Comparison of ENCODE assay signal across 23 cellular contexts in the genomic region with DNA sequence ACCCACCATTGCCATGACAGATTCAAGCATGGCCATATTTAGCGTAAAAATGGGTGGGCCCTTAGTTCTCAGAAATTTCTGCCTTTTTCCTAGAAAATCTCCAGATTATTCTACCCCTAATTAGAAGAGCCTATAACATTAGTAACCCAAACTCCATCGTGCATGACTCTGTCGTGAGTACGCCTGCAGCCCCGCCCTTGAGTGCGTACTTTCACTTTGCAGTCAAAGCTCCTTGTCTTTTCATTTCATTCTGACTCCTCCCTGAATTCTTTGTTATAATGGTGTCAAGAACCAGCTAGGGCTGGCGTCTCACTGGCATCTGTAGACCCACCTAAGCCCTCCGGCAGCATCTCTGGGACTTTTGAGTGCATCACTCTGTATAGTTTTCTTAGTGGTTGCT.
DNase-seq lines count a peak whose midpoint lies in the region; ATAC-seq and TF ChIP-seq lines count a peak whose summit lies in the region.
"Had no signal": no experiment of that assay in that cellular context is flagged by ENCODE, and none has a peak within 500 bp of the region (broad histone marks: within the 10 kb centered on the region; RNA-seq: fewer than 3 reads in every experiment).

No MANE protein-coding gene starts in this region.

- H3K27ac ChIP-seq in Panc1 (ENCODE audit: low read length) = peak overlapping the region; percentile 64
- H3K27ac ChIP-seq in foreskin keratinocyte = no peak overlapping the region
- no peak overlapping the region for H3K27ac ChIP-seq in stomach
- no peak overlapping the region for H3K27ac ChIP-seq in ascending aorta
- H3K27ac ChIP-seq: BLaER1 had no signal

- peaks cover 5% of the 10 kb centered on the region; the same call in 1 of the 2 replicates for H3K4me1 ChIP-seq in Panc1 (ENCODE audit: control insufficient read depth, insufficient read depth, low read length)
- no peaks in the 10 kb centered on the region for H3K4me1 ChIP-seq in foreskin keratinocyte
- H3K4me1 ChIP-seq in stomach = no peaks in the 10 kb centered on the region
- H3K4me1 ChIP-seq in ascending aorta = no peaks in the 10 kb centered on the region
- H3K4me1 ChIP-seq: BLaER1, Caco-2 had no signal

- H3K9me3 ChIP-seq in Panc1 (ENCODE audit: control insufficient read depth, insufficient read depth, low read depth, low read length) = no peaks in the 10 kb centered on the region
- H3K9me3 ChIP-seq in stomach = no peaks in the 10 kb centered on the region
- no peaks in the 10 kb centered on the region for H3K9me3 ChIP-seq in ascending aorta
- H3K9me3 ChIP-seq: Caco-2, MG63 had no signal

- TF ChIP-seq CTCF in Panc1 (IDR thresholded peaks at IDR 0.05) (no peak), foreskin keratinocyte (conservative IDR thresholded peaks at IDR 0.05) (no peak), stomach (IDR thresholded peaks at IDR 0.05) (no peak), ascending aorta (IDR thresholded peaks at IDR 0.05) (no peak)

- in situ Hi-C loops in Panc1 (cut with HindIII; ENCODE audit: low pct_unique_long_range_greater_than_20kb, low sequenced_read_pairs) = no loop called here

- H3K36me3 ChIP-seq in Panc1 (ENCODE audit: control insufficient read depth, insufficient read depth, low read length) (no peaks in the 10 kb centered on the region), stomach (no peaks in the 10 kb centered on the region), ascending aorta (no peaks in the 10 kb centered on the region)
- H3K36me3 ChIP-seq: BLaER1, MG63 had no signal

- intact Hi-C loops in Panc1 (cut with micrococcal nuclease; ENCODE audit: unreplicated experiment) = no loop called here
- intact Hi-C loops in stomach (cut with DNase I; ENCODE audit: low total_unique reads) = no loop called here
- intact Hi-C loops in ascending aorta (cut with DNase I) = no loop called here

- peak overlapping the region; percentile 42 to 74 for H3K4me3 ChIP-seq in Panc1 (ENCODE audit: low read depth in 2 of 2, low read length in 2 of 2)
- H3K4me3 ChIP-seq in stomach = peak overlapping the region in 1 of 4 donors; percentile 11
- no peak overlapping the region for H3K4me3 ChIP-seq in ascending aorta
- H3K4me3 ChIP-seq: BLaER1, MG63 had no signal

- no peaks in the 10 kb centered on the region for H3K4me1 Mint-ChIP-seq in stimulated activated effector memory CD8-positive, alpha-beta T cell treated with anti-CD3 and anti-CD28 coated beads, Interleukin-12 subunit alpha, Interleukin-12 subunit beta, amount 100 ng/mL, for 72 hours
- H3K4me1 Mint-ChIP-seq: IgD-negative memory B cell had no signal

- no peak for TF ChIP-seq EP300 in stomach (IDR thresholded peaks at IDR 0.05)

- no peak for TF ChIP-seq POLR2A in stomach (IDR thresholded peaks at IDR 0.05)

- no peak overlapping the region for H3K4me3 Mint-ChIP-seq in stimulated activated effector memory CD8-positive, alpha-beta T cell treated with anti-CD3 and anti-CD28 coated beads, Interleukin-12 subunit alpha, Interleukin-12 subunit beta, amount 100 ng/mL, for 72 hours
- H3K4me3 Mint-ChIP-seq: CD4-positive, alpha-beta T cell; IgD-negative memory B cell had no signal

- BruUV-seq in Panc1 (replicated peaks; lab: Mats Ljungman, UMichigan) = no TSS peak

- POLR2A ChIA-PET in Panc1 (lab: Charles Lee) = no interaction called here

- no peaks in the 10 kb centered on the region for H3K36me3 Mint-ChIP-seq in stimulated activated effector memory CD8-positive, alpha-beta T cell treated with anti-CD3 and anti-CD28 coated beads, Interleukin-12 subunit alpha, Interleukin-12 subunit beta, amount 100 ng/mL, for 72 hours
- H3K36me3 Mint-ChIP-seq: IgD-negative memory B cell had no signal

- H3K27ac Mint-ChIP-seq in stimulated activated effector memory CD8-positive, alpha-beta T cell treated with anti-CD3 and anti-CD28 coated beads, Interleukin-12 subunit alpha, Interleukin-12 subunit beta, amount 100 ng/mL, for 72 hours = no peak overlapping the region
- H3K27ac Mint-ChIP-seq: CD4-positive, alpha-beta T cell; IgD-negative memory B cell had no signal

- no peaks in the 10 kb centered on the region for H3K27me3 ChIP-seq in Panc1 (ENCODE audit: control insufficient read depth, insufficient read depth, low read length)
- H3K27me3 ChIP-seq in foreskin keratinocyte = no peaks in the 10 kb centered on the region
- no peaks in the 10 kb centered on the region for H3K27me3 ChIP-seq in stomach
- no peaks in the 10 kb centered on the region for H3K27me3 ChIP-seq in ascending aorta
- H3K27me3 ChIP-seq: BLaER1, MG63 had no signal

- CTCF ChIA-PET in Panc1 (lab: Charles Lee) = no interaction called here

- no peaks in the 10 kb centered on the region for H3K9me3 Mint-ChIP-seq in stimulated activated effector memory CD8-positive, alpha-beta T cell treated with anti-CD3 and anti-CD28 coated beads, Interleukin-12 subunit alpha, Interleukin-12 subunit beta, amount 100 ng/mL, for 72 hours
- H3K9me3 Mint-ChIP-seq: CD4-positive, alpha-beta T cell had no signal

- DNase-seq in H4 (ENCODE audit: low spot score) = peak; percentile 24
- no peak for DNase-seq in Panc1 (ENCODE audit: low read depth, low spot score)
- DNase-seq in foreskin keratinocyte = peak in 1 of 2 donors; percentile 26
- peak; percentile 28 for DNase-seq in stomach
- no peak for DNase-seq in stimulated activated effector memory CD8-positive, alpha-beta T cell treated with anti-CD3 and anti-CD28 coated beads, Interleukin-12 subunit alpha, Interleukin-12 subunit beta, amount 100 ng/mL, for 72 hours (ENCODE audit: low spot score in 2 of 2)
- DNase-seq in ascending aorta (ENCODE audit: low spot score in 2 of 2) = no peak
- no peak for DNase-seq in COR-L47 (lab: John Stamatoyannopoulos, UW)
- DNase-seq: ACHN; Caco-2; CD4-positive, alpha-beta T cell; GDM1; GOT3; Karpas-422; MG63; NCI-H1694 treated with DMSO at 0.1 percent for 48 hours; NCI-H2227 treated with DMSO at 0.1 percent for 48 hours; NCI-H510A treated with DMSO at 0.1 percent for 48 hours; NCI-H748 treated with DMSO at 0.1 percent for 48 hours; SIG-M5 had no signal

- peak; percentile 93 for ATAC-seq in Panc1
- peak; percentile 69 for ATAC-seq in foreskin keratinocyte
- no peak for ATAC-seq in stimulated activated effector memory CD8-positive, alpha-beta T cell treated with anti-CD3 and anti-CD28 coated beads, Interleukin-12 subunit alpha, Interleukin-12 subunit beta, amount 100 ng/mL, for 72 hours
- ATAC-seq: HCT116, SK-N-SH treated with all-trans-retinoic acid at 6 μM for 48 hours had no signal

- WGBS in stomach, 5 donors = 70 to 81% (median 74%) methylated on average over 8 of the region's 8 CpGs

Comparison
In these comparisons a context has a peak if more than half of its experiments do, and no peak if none do; other contexts are left out.
1. DNase-seq: peak in H4 (single experiment) and stomach (single experiment); none in Panc1 (single experiment), stimulated activated effector memory CD8-positive, alpha-beta T cell treated with anti-CD3 and anti-CD28 coated beads, Interleukin-12 subunit alpha, Interleukin-12 subunit beta, amount 100 ng/mL, for 72 hours (0 of 2), ascending aorta (0 of 2) and COR-L47 (single experiment).
2. H3K4me3 ChIP-seq: peak in Panc1 (2 of 2); none in ascending aorta (0 of 2).